ENCODE assay signal across 22 cellular contexts in genomic region chr17:45910667-45911066, GRCh38.
"Had no signal": no experiment of that assay in that cellular context is flagged by ENCODE, and none has a peak within 500 bp of the region (broad histone marks: within the 10 kb centered on the region; RNA-seq: fewer than 3 reads in every experiment).

No MANE protein-coding gene starts in this region.

- H3K36me3 ChIP-seq: colonic mucosa, esophagus muscularis mucosa, lower lobe of right lung, neutrophil, pancreas, right atrium auricular region, suprapubic skin, transverse colon, upper lobe of right lung, uterus had no signal

- H3K27ac ChIP-seq: colonic mucosa, esophagus muscularis mucosa, lower lobe of right lung, neutrophil, pancreas, right atrium auricular region, suprapubic skin, transverse colon, upper lobe of right lung, uterus had no signal

- H3K4me3 ChIP-seq: colonic mucosa, esophagus muscularis mucosa, lower lobe of right lung, pancreas, right atrium auricular region, smooth muscle cell, suprapubic skin, transverse colon, upper lobe of right lung, uterus had no signal

- H3K4me2 ChIP-seq: smooth muscle cell had no signal

- H3K9me3 ChIP-seq: colonic mucosa, neutrophil, pancreas, right atrium auricular region, suprapubic skin, transverse colon, upper lobe of right lung, uterus had no signal

- H3K4me1 ChIP-seq: colonic mucosa, lower lobe of right lung, pancreas, transverse colon, upper lobe of right lung, uterus had no signal

- H3K27me3 ChIP-seq: colonic mucosa, pancreas, right atrium auricular region, upper lobe of right lung, uterus had no signal

- ATAC-seq: left ventricle myocardium superior; lower lobe of right lung; naive thymus-derived CD8-positive, alpha-beta T cell; pancreas; sciatic nerve; stimulated activated naive CD8-positive, alpha-beta T cell treated with anti-CD3 and anti-CD28 coated beads, Interleukin-15, amount 100 ng/mL, for 72 hours; upper lobe of right lung had no signal

- DNase-seq: colonic mucosa; effector memory CD4-positive, alpha-beta T cell; foreskin melanocyte; left ventricle myocardium superior; lower lobe of right lung; naive thymus-derived CD8-positive, alpha-beta T cell; pancreas; stimulated activated CD4-positive, alpha-beta T cell treated with anti-CD3 and anti-CD28 coated beads, Interleukin-12 subunit alpha, Interleukin-12 subunit beta, amount 100 ng/mL, for 4 hours; stimulated activated CD4-positive, alpha-beta T cell treated with anti-CD3 and anti-CD28 coated beads, Interleukin-1b, Interleukin-23, amount 100 ng/mL, for 48 hours; stimulated activated CD4-positive, alpha-beta T cell treated with anti-CD3 and anti-CD28 coated beads, Interleukin-4, amount 100 ng/mL, for 1 hour; stimulated activated CD8-positive, alpha-beta memory T cell treated with anti-CD3 and anti-CD28 coated beads, Interleukin-4, amount 100 ng/mL, for 48 hours; stimulated activated naive CD4-positive, alpha-beta T cell; stimulated activated naive CD8-positive, alpha-beta T cell treated with anti-CD3 and anti-CD28 coated beads, Interleukin-15, amount 100 ng/mL, for 72 hours; transverse colon; upper lobe of right lung; uterus had no signal
